ENCODE assay signal across 14 cellular contexts in genomic region chr12:75366629-75367028, GRCh38. TPM values are rescaled to one million over a fixed set of nuclear protein-coding genes. Genes with fewer than 3 reads are reported as not detected.
DNase-seq lines count a peak whose midpoint lies in the region; ATAC-seq and TF ChIP-seq lines count a peak whose summit lies in the region.
"Had no signal": no experiment of that assay in that cellular context is flagged by ENCODE, and none has a peak within 500 bp of the region (broad histone marks: within the 10 kb centered on the region; RNA-seq: fewer than 3 reads in every experiment).

No MANE protein-coding gene starts in this region.

- 88 to 96% (median 95%) methylated on average over 1 of the region's 1 CpG for whole genome bisulfite sequencing in ovary, 3 donors

- H3K27ac ChIP-seq in ovary, result no peak overlapping the region
- H3K27ac ChIP-seq: C4-2B, pancreas, upper lobe of right lung, WERI-Rb-1 had no signal

- ATAC-seq in GM18508 (IDR thresholded peaks at IDR 0.05; ENCODE audit: insufficient read depth, unreplicated experiment) (peak; percentile 71), GM21390 (IDR thresholded peaks at IDR 0.05; ENCODE audit: unreplicated experiment) (peak; percentile 87), HG03378 (IDR thresholded peaks at IDR 0.05; ENCODE audit: unreplicated experiment) (peak; percentile 83), GM21528 (IDR thresholded peaks at IDR 0.05; ENCODE audit: low FRiP score, unreplicated experiment) (no peak)
- ATAC-seq: pancreas, upper lobe of right lung had no signal

- no peak for TF ChIP-seq EP300 in ovary (IDR thresholded peaks at IDR 0.05)

- in situ Hi-C loops in GM13977 (cut with MboI; ENCODE audit: low pct_unique_long_range_greater_than_20kb, low sequenced_read_pairs, unreplicated experiment), result no loop called here

- peak; percentile 25 for DNase-seq in fibroblast of mammary gland (ENCODE audit: low read depth)
- no peak for DNase-seq in DMS 273 (lab: John Stamatoyannopoulos, UW; ENCODE audit: unreplicated experiment)
- DNase-seq in GM13977 (ENCODE audit: low spot score), result no peak
- DNase-seq in ovary, result no peak
- DNase-seq: activated naive CD4-positive, alpha-beta T cell treated with anti-CD3 and anti-CD28 coated beads for 36 hours; NCI-H1436; pancreas; upper lobe of right lung; WERI-Rb-1 had no signal

- H3K4me1 ChIP-seq in ovary (ENCODE audit: insufficient read depth), result no peaks in the 10 kb centered on the region
- H3K4me1 ChIP-seq: pancreas, upper lobe of right lung had no signal

- TF ChIP-seq CTCF in fibroblast of mammary gland (conservative IDR thresholded peaks at IDR 0.05; ENCODE audit: control insufficient read depth, insufficient read depth, low read depth, low read length) (no peak), GM13977 (IDR thresholded peaks at IDR 0.05; ENCODE audit: extremely low read depth, insufficient read depth, missing control alignments) (no peak), ovary (IDR thresholded peaks at IDR 0.05) (no peak)

- H3K36me3 ChIP-seq in ovary, result no peaks in the 10 kb centered on the region
- H3K36me3 ChIP-seq: pancreas, upper lobe of right lung, WERI-Rb-1 had no signal

- TF ChIP-seq POLR2A in ovary (IDR thresholded peaks at IDR 0.05), result no peak

- intact Hi-C loops in ovary (cut with DNase I), result no loop called here

- H3K4me3 ChIP-seq in fibroblast of mammary gland (ENCODE audit: control insufficient read depth, low read depth, low read length) (no peak overlapping the region), ovary (no peak overlapping the region)
- H3K4me3 ChIP-seq: pancreas, upper lobe of right lung had no signal

- no peaks in the 10 kb centered on the region for H3K27me3 ChIP-seq in ovary
- H3K27me3 ChIP-seq: pancreas, upper lobe of right lung had no signal

- no peaks in the 10 kb centered on the region for H3K9me3 ChIP-seq in ovary
- H3K9me3 ChIP-seq: pancreas, upper lobe of right lung had no signal

RNA-seq across cellular contexts. Expression of gene GLIPR1L2, which starts 24.3 kb away (rescaled TPM):
- total RNA-seq in ovary, result 1 to 10 TPM in 6 of 7 donors, under 1 TPM in 1; 0.60 to 5.2 (median 2.0) TPM
- 1 to 10 TPM in 1 of 2 donors, under 1 TPM in 1; 0.84 to 2.9 TPM for polyA plus RNA-seq in ovary

RNA-seq across cellular contexts. Expression of gene GLIPR1L1, which starts 32.2 kb away (rescaled TPM):
- total RNA-seq in ovary, result not detected
- polyA plus RNA-seq in ovary, result not detected
- total RNA-seq: activated naive CD4-positive, alpha-beta T cell treated with anti-CD3 and anti-CD28 coated beads for 36 hours; pancreas; upper lobe of right lung had no signal
- polyA plus RNA-seq: pancreas had no signal

RNA-seq across cellular contexts. Expression of gene CAPS2, which starts 36.5 kb away (rescaled TPM):
- total RNA-seq in ovary, result 10 to 100 TPM; 14.3 to 27.9 (median 19.3) TPM
- polyA plus RNA-seq in ovary, result 1 to 10 TPM; 7.5 to 8.9 TPM
